ENCODE assay signal across 8 cellular contexts in the genomic region with DNA sequence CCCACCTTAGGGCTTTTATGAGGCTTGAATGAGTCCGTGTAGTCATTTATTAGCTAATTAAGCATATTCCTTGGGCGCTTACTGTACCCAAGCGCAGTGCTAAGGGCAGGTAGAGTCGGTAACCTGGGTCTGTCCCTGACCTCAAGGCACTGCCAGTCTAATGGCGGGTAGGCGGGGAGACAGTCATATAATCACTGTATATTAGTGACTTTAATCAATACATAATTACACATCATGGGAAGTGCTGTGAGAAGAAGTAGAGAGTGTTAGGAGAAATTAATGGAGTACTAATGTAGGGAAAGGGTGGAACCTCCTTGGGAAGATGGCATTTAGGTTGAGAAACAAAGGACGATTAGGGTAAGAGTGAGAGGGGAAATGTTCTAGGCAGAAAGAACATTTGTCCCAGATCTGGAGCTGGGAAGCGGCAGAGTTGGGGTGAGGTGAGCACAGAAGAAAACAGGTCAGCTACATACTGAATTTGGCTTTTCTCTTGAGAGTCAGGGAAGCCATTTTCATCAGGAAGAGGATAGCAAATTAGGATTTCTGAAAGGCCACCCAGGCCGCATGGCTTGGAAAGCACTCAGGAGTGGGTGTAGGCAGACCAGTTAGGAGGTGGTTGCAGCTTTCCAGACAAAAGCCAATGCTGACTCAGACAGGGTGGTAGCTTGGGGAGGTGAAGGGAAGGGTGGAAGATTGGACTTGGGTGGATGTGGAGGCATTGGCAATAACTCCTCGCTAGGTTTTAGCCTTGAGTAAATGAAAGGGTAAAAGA. TPM values are rescaled to one million over a fixed set of nuclear protein-coding genes. Genes with fewer than 3 reads are reported as not detected.
DNase-seq lines count a peak whose midpoint lies in the region; ATAC-seq and TF ChIP-seq lines count a peak whose summit lies in the region.

No MANE protein-coding gene starts in this region.

- H3K27ac Mint-ChIP-seq in GM23338 (peak overlapping the region; percentile 100), T-helper 17 cell (peak overlapping the region; percentile 99)

- peak overlapping the region; percentile 38; the same call in 1 of the 2 replicates for H2AFZ ChIP-seq in GM23338

- H3K4me1 ChIP-seq in GM23338 (ENCODE audit: insufficient read depth) (peaks cover 28% of the 10 kb centered on the region), skeletal muscle satellite cell (ENCODE audit: control insufficient read depth, insufficient read depth, low read length) (peaks cover 30% of the 10 kb centered on the region)

- H3K27me3 Mint-ChIP-seq in GM23338 (ENCODE audit: insufficient read depth, low read depth, poor library complexity), result peaks cover 11% of the 10 kb centered on the region
- peaks cover 6% of the 10 kb centered on the region for H3K27me3 Mint-ChIP-seq in T-helper 17 cell

- H3K9me2 ChIP-seq in GM23338 (ENCODE audit: insufficient read depth), result no peaks in the 10 kb centered on the region

- ATAC-seq in GM23338 (peak; percentile 11), T-helper 17 cell (no peak), HG02870 (IDR thresholded peaks at IDR 0.05; ENCODE audit: unreplicated experiment) (no peak)

- peak overlapping the region; percentile 99 for H3K27ac ChIP-seq in GM23338 (ENCODE audit: low read depth)

- H4K20me1 ChIP-seq in GM23338 (replicated peaks; ENCODE audit: insufficient read depth), result peaks cover 18% of the 10 kb centered on the region

- H3K4me3 Mint-ChIP-seq in GM23338 (peak overlapping the region; percentile 94), T-helper 17 cell (peak overlapping the region; percentile 96)

- H3K79me2 ChIP-seq in GM23338 (replicated peaks; ENCODE audit: insufficient read depth), result peaks cover 42% of the 10 kb centered on the region

- H3K4me3 ChIP-seq in GM23338 (peak overlapping the region; percentile 84), fibroblast of villous mesenchyme (ENCODE audit: low read depth, low read length) (peak overlapping the region; percentile 81), skeletal muscle satellite cell (ENCODE audit: low read length) (peak overlapping the region; percentile 92)

- no peaks in the 10 kb centered on the region for H3K27me3 ChIP-seq in GM23338 (ENCODE audit: insufficient read depth)
- no peaks in the 10 kb centered on the region for H3K27me3 ChIP-seq in skeletal muscle satellite cell (ENCODE audit: control insufficient read depth, insufficient read depth, low read length)

- H3K9me3 Mint-ChIP-seq in GM23338, result 0 out of 3 replicates have a peak, but pooled peaks cover 5% of the 10 kb centered on the region

- DNase-seq in GM23338 (ENCODE audit: low spot score), result no peak
- no peak for DNase-seq in T-helper 17 cell
- no peak for DNase-seq in fibroblast of villous mesenchyme (ENCODE audit: low read depth)
- no peak for DNase-seq in NCI-H1092 (lab: John Stamatoyannopoulos, UW)
- no peak for DNase-seq in dedifferentiated amniotic fluid mesenchymal stem cell (ENCODE audit: extremely low spot score)
- no peak for DNase-seq in NCI-H524 treated with DMSO at 0.1 percent for 48 hours (lab: John Stamatoyannopoulos, UW)

- no peaks in the 10 kb centered on the region for H3K36me3 ChIP-seq in GM23338 (ENCODE audit: insufficient read depth)
- H3K36me3 ChIP-seq in skeletal muscle satellite cell (ENCODE audit: insufficient read depth, low read length), result no peaks in the 10 kb centered on the region

- H3K36me3 Mint-ChIP-seq in GM23338 (ENCODE audit: low read depth) (peaks cover 19% of the 10 kb centered on the region), T-helper 17 cell (ENCODE audit: low read depth) (no peaks in the 10 kb centered on the region)

- H3F3A ChIP-seq in GM23338 (replicated peaks; ENCODE audit: low read depth), result no peaks in the 10 kb centered on the region

- H3K9me3 ChIP-seq in T-helper 17 cell (ENCODE audit: control insufficient read depth, low read length, poor library complexity, severe bottlenecking) (no peaks in the 10 kb centered on the region), skeletal muscle satellite cell (replicated peaks; ENCODE audit: low read length) (no peaks in the 10 kb centered on the region)

- TF ChIP-seq CTCF in GM23338 (conservative IDR thresholded peaks at IDR 0.05; ENCODE audit: low read depth in 2 of 2) (no peak), fibroblast of villous mesenchyme (IDR thresholded peaks at IDR 0.05; ENCODE audit: insufficient read depth, low read depth, low read length) (no peak)

- H3K4me1 Mint-ChIP-seq in GM23338 (peaks cover 42% of the 10 kb centered on the region), T-helper 17 cell (peaks cover 48% of the 10 kb centered on the region)

- H3K9ac ChIP-seq in skeletal muscle satellite cell (ENCODE audit: low read depth, low read length), result peak overlapping the region; percentile 96

- H3K4me2 ChIP-seq in GM23338 (peak overlapping the region; percentile 93), skeletal muscle satellite cell (ENCODE audit: low read length) (peak overlapping the region; percentile 85)

TF ChIP-seq in GM23338, 12 proteins besides CTCF, POLR2A, EP300 and RAD21 (continues in another document):
- TF ChIP-seq CREB1 (CRISPR knock-in tag; IDR thresholded peaks at IDR 0.05; ENCODE audit: low read depth) (no peak), POLR2AphosphoS5 (IDR thresholded peaks at IDR 0.05; ENCODE audit: low read depth) (no peak), JUNB (IDR thresholded peaks at IDR 0.05; ENCODE audit: unreplicated experiment) (no peak)
- TF ChIP-seq, protein P1, sequence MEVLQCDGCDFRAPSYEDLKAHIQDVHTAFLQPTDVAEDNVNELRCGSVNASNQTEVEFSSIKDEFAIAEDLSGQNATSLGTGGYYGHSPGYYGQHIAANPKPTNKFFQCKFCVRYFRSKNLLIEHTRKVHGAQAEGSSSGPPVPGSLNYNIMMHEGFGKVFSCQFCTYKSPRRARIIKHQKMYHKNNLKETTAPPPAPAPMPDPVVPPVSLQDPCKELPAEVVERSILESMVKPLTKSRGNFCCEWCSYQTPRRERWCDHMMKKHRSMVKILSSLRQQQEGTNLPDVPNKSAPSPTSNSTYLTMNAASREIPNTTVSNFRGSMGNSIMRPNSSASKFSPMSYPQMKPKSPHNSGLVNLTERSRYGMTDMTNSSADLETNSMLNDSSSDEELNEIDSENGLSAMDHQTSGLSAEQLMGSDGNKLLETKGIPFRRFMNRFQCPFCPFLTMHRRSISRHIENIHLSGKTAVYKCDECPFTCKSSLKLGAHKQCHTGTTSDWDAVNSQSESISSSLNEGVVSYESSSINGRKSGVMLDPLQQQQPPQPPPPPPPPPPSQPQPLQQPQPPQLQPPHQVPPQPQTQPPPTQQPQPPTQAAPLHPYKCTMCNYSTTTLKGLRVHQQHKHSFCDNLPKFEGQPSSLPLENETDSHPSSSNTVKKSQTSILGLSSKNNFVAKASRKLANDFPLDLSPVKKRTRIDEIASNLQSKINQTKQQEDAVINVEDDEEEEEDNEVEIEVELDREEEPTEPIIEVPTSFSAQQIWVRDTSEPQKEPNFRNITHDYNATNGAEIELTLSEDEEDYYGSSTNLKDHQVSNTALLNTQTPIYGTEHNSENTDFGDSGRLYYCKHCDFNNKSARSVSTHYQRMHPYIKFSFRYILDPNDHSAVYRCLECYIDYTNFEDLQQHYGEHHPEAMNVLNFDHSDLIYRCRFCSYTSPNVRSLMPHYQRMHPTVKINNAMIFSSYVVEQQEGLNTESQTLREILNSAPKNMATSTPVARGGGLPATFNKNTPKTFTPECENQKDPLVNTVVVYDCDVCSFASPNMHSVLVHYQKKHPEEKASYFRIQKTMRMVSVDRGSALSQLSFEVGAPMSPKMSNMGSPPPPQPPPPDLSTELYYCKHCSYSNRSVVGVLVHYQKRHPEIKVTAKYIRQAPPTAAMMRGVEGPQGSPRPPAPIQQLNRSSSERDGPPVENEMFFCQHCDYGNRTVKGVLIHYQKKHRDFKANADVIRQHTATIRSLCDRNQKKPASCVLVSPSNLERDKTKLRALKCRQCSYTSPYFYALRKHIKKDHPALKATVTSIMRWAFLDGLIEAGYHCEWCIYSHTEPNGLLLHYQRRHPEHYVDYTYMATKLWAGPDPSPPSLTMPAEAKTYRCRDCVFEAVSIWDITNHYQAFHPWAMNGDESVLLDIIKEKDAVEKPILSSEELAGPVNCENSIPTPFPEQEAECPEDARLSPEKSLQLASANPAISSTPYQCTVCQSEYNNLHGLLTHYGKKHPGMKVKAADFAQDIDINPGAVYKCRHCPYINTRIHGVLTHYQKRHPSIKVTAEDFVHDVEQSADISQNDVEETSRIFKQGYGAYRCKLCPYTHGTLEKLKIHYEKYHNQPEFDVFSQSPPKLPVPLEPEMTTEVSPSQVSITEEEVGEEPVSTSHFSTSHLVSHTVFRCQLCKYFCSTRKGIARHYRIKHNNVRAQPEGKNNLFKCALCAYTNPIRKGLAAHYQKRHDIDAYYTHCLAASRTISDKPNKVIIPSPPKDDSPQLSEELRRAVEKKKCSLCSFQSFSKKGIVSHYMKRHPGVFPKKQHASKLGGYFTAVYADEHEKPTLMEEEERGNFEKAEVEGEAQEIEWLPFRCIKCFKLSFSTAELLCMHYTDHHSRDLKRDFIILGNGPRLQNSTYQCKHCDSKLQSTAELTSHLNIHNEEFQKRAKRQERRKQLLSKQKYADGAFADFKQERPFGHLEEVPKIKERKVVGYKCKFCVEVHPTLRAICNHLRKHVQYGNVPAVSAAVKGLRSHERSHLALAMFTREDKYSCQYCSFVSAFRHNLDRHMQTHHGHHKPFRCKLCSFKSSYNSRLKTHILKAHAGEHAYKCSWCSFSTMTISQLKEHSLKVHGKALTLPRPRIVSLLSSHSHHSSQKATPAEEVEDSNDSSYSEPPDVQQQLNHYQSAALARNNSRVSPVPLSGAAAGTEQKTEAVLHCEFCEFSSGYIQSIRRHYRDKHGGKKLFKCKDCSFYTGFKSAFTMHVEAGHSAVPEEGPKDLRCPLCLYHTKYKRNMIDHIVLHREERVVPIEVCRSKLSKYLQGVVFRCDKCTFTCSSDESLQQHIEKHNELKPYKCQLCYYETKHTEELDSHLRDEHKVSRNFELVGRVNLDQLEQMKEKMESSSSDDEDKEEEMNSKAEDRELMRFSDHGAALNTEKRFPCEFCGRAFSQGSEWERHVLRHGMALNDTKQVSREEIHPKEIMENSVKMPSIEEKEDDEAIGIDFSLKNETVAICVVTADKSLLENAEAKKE (CRISPR knock-in tag; IDR thresholded peaks at IDR 0.05), result no peak

RNA-seq across cellular contexts. Expression of gene BLCAP, which starts 1.0 kb away (rescaled TPM):
- total RNA-seq in GM23338 (2014; rRNA removed; shearing (Covaris generic)), result 63.5 and 64.8 TPM in 2 replicates
- 58.9 and 62.2 TPM in 2 replicates for polyA plus RNA-seq in GM23338 (2016; fragmentation: Nextera tagmentation; extraction: Ambion mirVana)
- 10 to 100 TPM; 56.9 to 65.0 TPM for total RNA-seq in T-helper 17 cell
- total RNA-seq in fibroblast of villous mesenchyme, result 37.7 and 55.7 TPM in 2 replicates
- 32.2 and 48.5 TPM in 2 replicates for total RNA-seq in skeletal muscle satellite cell (2012; rRNA removed)

RNA-seq across cellular contexts. Expression of gene NNAT, which starts 7.6 kb away (rescaled TPM):
- 1.6 and 4.3 TPM in 2 replicates for total RNA-seq in GM23338 (2014; rRNA removed; shearing (Covaris generic))
- 2.8 and 4.9 TPM in 2 replicates for polyA plus RNA-seq in GM23338 (2016; fragmentation: Nextera tagmentation; extraction: Ambion mirVana)
- total RNA-seq in T-helper 17 cell, result not detected
- 1.3 and 1.6 TPM in 2 replicates for total RNA-seq in fibroblast of villous mesenchyme
- under 0.01 TPM in 1 of 2 replicates, not detected in the other for total RNA-seq in skeletal muscle satellite cell (2012; rRNA removed)
